ENCODE assay signal across 1 cellular context in the genomic region with DNA sequence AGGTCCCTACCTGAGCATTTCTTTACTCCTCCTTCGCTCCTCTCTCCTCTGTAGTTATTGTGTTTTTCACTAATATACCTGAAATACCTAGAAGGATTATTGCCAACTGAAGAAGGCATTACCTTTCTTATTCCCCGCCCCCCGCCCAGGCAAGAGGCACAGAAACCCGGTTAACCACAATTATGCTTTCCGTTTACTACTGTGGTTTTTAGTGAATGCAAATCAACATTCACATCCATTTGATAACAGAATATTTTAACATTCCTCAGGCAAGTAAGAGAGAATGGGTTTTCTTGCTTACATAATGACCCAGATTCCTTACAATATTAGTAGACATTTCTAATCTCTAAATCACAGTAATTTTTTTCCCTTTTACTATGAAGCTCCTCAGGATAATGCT.
TF ChIP-seq lines count a peak whose summit lies in the region.

No MANE protein-coding gene starts in this region.

TF ChIP-seq in IMR-90, 13 proteins besides CTCF, POLR2A, EP300 and RAD21:
- TF ChIP-seq FOS (IDR thresholded peaks at IDR 0.05; ENCODE audit: low read depth, low read length) (no peak), MXI1 (IDR thresholded peaks at IDR 0.05; ENCODE audit: borderline replicate concordance, low read depth, low read length) (no peak), ELK1 (IDR thresholded peaks at IDR 0.05; ENCODE audit: borderline replicate concordance, low read depth, low read length) (no peak), BHLHE40 (IDR thresholded peaks at IDR 0.05; ENCODE audit: low read depth, low read length) (no peak), MAFK (IDR thresholded peaks at IDR 0.05; ENCODE audit: low read depth, low read length) (no peak), NFE2L2 (IDR thresholded peaks at IDR 0.05; ENCODE audit: low read depth, low read length) (no peak), CHD1 (IDR thresholded peaks at IDR 0.05; ENCODE audit: low read depth, low read length) (no peak), SMC3 (IDR thresholded peaks at IDR 0.05; ENCODE audit: low read depth, low read length) (no peak), RFX5 (IDR thresholded peaks at IDR 0.05; ENCODE audit: low read depth, low read length) (no peak), CEBPB (IDR thresholded peaks at IDR 0.05; ENCODE audit: low read depth, low read length) (no peak), RCOR1 (IDR thresholded peaks at IDR 0.05; ENCODE audit: insufficient replicate concordance, low read length) (no peak), MAZ (IDR thresholded peaks at IDR 0.05; ENCODE audit: borderline replicate concordance, low read depth, low read length) (no peak)
- TF ChIP-seq, protein P1, sequence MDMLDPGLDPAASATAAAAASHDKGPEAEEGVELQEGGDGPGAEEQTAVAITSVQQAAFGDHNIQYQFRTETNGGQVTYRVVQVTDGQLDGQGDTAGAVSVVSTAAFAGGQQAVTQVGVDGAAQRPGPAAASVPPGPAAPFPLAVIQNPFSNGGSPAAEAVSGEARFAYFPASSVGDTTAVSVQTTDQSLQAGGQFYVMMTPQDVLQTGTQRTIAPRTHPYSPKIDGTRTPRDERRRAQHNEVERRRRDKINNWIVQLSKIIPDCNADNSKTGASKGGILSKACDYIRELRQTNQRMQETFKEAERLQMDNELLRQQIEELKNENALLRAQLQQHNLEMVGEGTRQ (IDR thresholded peaks at IDR 0.05; ENCODE audit: low read depth, low read length): no peak
